1 cellular context compared by ENCODE assay signal in the genomic region with DNA sequence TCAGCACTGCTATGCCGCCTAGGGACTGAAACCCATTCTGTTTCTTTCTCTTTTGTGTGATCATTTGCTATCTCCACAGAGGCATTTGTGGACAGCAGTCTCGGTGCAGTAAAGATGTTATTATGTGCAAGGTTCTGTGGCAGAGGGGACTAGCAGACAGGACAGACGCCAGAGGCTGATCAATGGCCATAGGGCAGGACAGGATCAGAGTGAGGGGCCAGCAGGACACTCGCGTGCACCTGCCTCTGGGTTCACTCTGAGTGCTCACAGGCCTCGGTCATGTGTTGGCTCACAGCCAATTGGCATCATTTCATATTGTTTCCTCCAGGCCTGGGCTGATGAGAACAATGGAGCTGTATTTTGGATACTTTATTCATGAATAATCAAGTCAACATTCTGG.
TF ChIP-seq lines count a peak whose summit lies in the region.

No MANE protein-coding gene starts in this region.

TF ChIP-seq in GM23338, 12 proteins besides CTCF, POLR2A, EP300 and RAD21:
- TF ChIP-seq, protein P1, sequence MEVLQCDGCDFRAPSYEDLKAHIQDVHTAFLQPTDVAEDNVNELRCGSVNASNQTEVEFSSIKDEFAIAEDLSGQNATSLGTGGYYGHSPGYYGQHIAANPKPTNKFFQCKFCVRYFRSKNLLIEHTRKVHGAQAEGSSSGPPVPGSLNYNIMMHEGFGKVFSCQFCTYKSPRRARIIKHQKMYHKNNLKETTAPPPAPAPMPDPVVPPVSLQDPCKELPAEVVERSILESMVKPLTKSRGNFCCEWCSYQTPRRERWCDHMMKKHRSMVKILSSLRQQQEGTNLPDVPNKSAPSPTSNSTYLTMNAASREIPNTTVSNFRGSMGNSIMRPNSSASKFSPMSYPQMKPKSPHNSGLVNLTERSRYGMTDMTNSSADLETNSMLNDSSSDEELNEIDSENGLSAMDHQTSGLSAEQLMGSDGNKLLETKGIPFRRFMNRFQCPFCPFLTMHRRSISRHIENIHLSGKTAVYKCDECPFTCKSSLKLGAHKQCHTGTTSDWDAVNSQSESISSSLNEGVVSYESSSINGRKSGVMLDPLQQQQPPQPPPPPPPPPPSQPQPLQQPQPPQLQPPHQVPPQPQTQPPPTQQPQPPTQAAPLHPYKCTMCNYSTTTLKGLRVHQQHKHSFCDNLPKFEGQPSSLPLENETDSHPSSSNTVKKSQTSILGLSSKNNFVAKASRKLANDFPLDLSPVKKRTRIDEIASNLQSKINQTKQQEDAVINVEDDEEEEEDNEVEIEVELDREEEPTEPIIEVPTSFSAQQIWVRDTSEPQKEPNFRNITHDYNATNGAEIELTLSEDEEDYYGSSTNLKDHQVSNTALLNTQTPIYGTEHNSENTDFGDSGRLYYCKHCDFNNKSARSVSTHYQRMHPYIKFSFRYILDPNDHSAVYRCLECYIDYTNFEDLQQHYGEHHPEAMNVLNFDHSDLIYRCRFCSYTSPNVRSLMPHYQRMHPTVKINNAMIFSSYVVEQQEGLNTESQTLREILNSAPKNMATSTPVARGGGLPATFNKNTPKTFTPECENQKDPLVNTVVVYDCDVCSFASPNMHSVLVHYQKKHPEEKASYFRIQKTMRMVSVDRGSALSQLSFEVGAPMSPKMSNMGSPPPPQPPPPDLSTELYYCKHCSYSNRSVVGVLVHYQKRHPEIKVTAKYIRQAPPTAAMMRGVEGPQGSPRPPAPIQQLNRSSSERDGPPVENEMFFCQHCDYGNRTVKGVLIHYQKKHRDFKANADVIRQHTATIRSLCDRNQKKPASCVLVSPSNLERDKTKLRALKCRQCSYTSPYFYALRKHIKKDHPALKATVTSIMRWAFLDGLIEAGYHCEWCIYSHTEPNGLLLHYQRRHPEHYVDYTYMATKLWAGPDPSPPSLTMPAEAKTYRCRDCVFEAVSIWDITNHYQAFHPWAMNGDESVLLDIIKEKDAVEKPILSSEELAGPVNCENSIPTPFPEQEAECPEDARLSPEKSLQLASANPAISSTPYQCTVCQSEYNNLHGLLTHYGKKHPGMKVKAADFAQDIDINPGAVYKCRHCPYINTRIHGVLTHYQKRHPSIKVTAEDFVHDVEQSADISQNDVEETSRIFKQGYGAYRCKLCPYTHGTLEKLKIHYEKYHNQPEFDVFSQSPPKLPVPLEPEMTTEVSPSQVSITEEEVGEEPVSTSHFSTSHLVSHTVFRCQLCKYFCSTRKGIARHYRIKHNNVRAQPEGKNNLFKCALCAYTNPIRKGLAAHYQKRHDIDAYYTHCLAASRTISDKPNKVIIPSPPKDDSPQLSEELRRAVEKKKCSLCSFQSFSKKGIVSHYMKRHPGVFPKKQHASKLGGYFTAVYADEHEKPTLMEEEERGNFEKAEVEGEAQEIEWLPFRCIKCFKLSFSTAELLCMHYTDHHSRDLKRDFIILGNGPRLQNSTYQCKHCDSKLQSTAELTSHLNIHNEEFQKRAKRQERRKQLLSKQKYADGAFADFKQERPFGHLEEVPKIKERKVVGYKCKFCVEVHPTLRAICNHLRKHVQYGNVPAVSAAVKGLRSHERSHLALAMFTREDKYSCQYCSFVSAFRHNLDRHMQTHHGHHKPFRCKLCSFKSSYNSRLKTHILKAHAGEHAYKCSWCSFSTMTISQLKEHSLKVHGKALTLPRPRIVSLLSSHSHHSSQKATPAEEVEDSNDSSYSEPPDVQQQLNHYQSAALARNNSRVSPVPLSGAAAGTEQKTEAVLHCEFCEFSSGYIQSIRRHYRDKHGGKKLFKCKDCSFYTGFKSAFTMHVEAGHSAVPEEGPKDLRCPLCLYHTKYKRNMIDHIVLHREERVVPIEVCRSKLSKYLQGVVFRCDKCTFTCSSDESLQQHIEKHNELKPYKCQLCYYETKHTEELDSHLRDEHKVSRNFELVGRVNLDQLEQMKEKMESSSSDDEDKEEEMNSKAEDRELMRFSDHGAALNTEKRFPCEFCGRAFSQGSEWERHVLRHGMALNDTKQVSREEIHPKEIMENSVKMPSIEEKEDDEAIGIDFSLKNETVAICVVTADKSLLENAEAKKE (CRISPR knock-in tag; IDR thresholded peaks at IDR 0.05) = no peak
- TF ChIP-seq, protein P2, sequence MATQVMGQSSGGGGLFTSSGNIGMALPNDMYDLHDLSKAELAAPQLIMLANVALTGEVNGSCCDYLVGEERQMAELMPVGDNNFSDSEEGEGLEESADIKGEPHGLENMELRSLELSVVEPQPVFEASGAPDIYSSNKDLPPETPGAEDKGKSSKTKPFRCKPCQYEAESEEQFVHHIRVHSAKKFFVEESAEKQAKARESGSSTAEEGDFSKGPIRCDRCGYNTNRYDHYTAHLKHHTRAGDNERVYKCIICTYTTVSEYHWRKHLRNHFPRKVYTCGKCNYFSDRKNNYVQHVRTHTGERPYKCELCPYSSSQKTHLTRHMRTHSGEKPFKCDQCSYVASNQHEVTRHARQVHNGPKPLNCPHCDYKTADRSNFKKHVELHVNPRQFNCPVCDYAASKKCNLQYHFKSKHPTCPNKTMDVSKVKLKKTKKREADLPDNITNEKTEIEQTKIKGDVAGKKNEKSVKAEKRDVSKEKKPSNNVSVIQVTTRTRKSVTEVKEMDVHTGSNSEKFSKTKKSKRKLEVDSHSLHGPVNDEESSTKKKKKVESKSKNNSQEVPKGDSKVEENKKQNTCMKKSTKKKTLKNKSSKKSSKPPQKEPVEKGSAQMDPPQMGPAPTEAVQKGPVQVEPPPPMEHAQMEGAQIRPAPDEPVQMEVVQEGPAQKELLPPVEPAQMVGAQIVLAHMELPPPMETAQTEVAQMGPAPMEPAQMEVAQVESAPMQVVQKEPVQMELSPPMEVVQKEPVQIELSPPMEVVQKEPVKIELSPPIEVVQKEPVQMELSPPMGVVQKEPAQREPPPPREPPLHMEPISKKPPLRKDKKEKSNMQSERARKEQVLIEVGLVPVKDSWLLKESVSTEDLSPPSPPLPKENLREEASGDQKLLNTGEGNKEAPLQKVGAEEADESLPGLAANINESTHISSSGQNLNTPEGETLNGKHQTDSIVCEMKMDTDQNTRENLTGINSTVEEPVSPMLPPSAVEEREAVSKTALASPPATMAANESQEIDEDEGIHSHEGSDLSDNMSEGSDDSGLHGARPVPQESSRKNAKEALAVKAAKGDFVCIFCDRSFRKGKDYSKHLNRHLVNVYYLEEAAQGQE (IDR thresholded peaks at IDR 0.05; ENCODE audit: unreplicated experiment) = no peak
- TF ChIP-seq ZNF331 (CRISPR knock-in tag; IDR thresholded peaks at IDR 0.05; ENCODE audit: low read depth) = no peak
- TF ChIP-seq POLR2AphosphoS5 (IDR thresholded peaks at IDR 0.05; ENCODE audit: low read depth) = no peak
- no peak for TF ChIP-seq CREB1 (CRISPR knock-in tag; IDR thresholded peaks at IDR 0.05; ENCODE audit: low read depth)
- no peak for TF ChIP-seq ZNF114 (CRISPR knock-in tag; IDR thresholded peaks at IDR 0.05)
- TF ChIP-seq JUNB (IDR thresholded peaks at IDR 0.05; ENCODE audit: unreplicated experiment) = no peak
- no peak for TF ChIP-seq STAT1 (IDR thresholded peaks at IDR 0.05; ENCODE audit: unreplicated experiment)
- TF ChIP-seq EZH2 (IDR thresholded peaks at IDR 0.05; ENCODE audit: low read depth, unreplicated experiment) = no peak
- TF ChIP-seq, protein P3, sequence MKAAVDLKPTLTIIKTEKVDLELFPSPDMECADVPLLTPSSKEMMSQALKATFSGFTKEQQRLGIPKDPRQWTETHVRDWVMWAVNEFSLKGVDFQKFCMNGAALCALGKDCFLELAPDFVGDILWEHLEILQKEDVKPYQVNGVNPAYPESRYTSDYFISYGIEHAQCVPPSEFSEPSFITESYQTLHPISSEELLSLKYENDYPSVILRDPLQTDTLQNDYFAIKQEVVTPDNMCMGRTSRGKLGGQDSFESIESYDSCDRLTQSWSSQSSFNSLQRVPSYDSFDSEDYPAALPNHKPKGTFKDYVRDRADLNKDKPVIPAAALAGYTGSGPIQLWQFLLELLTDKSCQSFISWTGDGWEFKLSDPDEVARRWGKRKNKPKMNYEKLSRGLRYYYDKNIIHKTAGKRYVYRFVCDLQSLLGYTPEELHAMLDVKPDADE (IDR thresholded peaks at IDR 0.05) = no peak
- TF ChIP-seq EZH2phosphoT487 (IDR thresholded peaks at IDR 0.05; ENCODE audit: unreplicated experiment) = no peak
- TF ChIP-seq NANOG (IDR thresholded peaks at IDR 0.05; ENCODE audit: borderline replicate concordance) = no peak
